7 cellular contexts compared by ENCODE assay signal in genomic region chr2:37671816-37672103, GRCh38. TPM values are rescaled to one million over a fixed set of nuclear protein-coding genes. Genes with fewer than 3 reads are reported as not detected.
A peak's percentile ranks its signal among the peaks of the same experiment; 100 is the strongest.
DNase-seq lines count a peak whose midpoint lies in the region; ATAC-seq lines count a peak whose summit lies in the region.

No MANE protein-coding gene starts in this region.

- CTCF ChIA-PET in activated CD4-positive, alpha-beta memory T cell treated with anti-CD3 and anti-CD28 coated beads for 36 hours (lab: Charles Lee), result interaction anchor here (0.9 to 3.8 kb wide), 6 partner anchors 9 to 257 kb away, joined by 3 to 18 read pairs (median 5); no protein-coding TSS in a partner anchor

- peak overlapping the region; percentile 80 for H3K27ac Mint-ChIP-seq in activated CD4-positive, alpha-beta memory T cell treated with anti-CD3 and anti-CD28 coated beads for 36 hours
- H3K27ac Mint-ChIP-seq in stimulated activated effector memory CD8-positive, alpha-beta T cell treated with anti-CD3 and anti-CD28 coated beads, Interleukin-12 subunit alpha, Interleukin-12 subunit beta, amount 100 ng/mL, for 72 hours, result peak overlapping the region; percentile 94

- no peak for DNase-seq in activated CD4-positive, alpha-beta memory T cell treated with anti-CD3 and anti-CD28 coated beads for 36 hours
- peak; percentile 53 for DNase-seq in hepatic stellate cell (ENCODE audit: low spot score)
- no peak for DNase-seq in stimulated activated effector memory CD8-positive, alpha-beta T cell treated with anti-CD3 and anti-CD28 coated beads, Interleukin-12 subunit alpha, Interleukin-12 subunit beta, amount 100 ng/mL, for 72 hours (ENCODE audit: low spot score in 2 of 2)
- no peak for DNase-seq in iPS-NIHi11 (ENCODE audit: low spot score)
- no peak for DNase-seq in ecto neural progenitor cell (ENCODE audit: low spot score)

- H3K9me3 Mint-ChIP-seq in activated CD4-positive, alpha-beta memory T cell treated with anti-CD3 and anti-CD28 coated beads for 36 hours, result no peaks in the 10 kb centered on the region
- H3K9me3 Mint-ChIP-seq in stimulated activated effector memory CD8-positive, alpha-beta T cell treated with anti-CD3 and anti-CD28 coated beads, Interleukin-12 subunit alpha, Interleukin-12 subunit beta, amount 100 ng/mL, for 72 hours, result no peaks in the 10 kb centered on the region

- H3K27me3 Mint-ChIP-seq in activated CD4-positive, alpha-beta memory T cell treated with anti-CD3 and anti-CD28 coated beads for 36 hours, result no peaks in the 10 kb centered on the region

- H3K4me3 Mint-ChIP-seq in activated CD4-positive, alpha-beta memory T cell treated with anti-CD3 and anti-CD28 coated beads for 36 hours, result peak overlapping the region; percentile 95
- peak overlapping the region; percentile 94 for H3K4me3 Mint-ChIP-seq in stimulated activated effector memory CD8-positive, alpha-beta T cell treated with anti-CD3 and anti-CD28 coated beads, Interleukin-12 subunit alpha, Interleukin-12 subunit beta, amount 100 ng/mL, for 72 hours

- H3K4me1 Mint-ChIP-seq in activated CD4-positive, alpha-beta memory T cell treated with anti-CD3 and anti-CD28 coated beads for 36 hours (ENCODE audit: low read depth), result peaks cover 44% of the 10 kb centered on the region
- peaks cover 49% of the 10 kb centered on the region for H3K4me1 Mint-ChIP-seq in stimulated activated effector memory CD8-positive, alpha-beta T cell treated with anti-CD3 and anti-CD28 coated beads, Interleukin-12 subunit alpha, Interleukin-12 subunit beta, amount 100 ng/mL, for 72 hours

- ATAC-seq in GM18868 (IDR thresholded peaks at IDR 0.05; ENCODE audit: unreplicated experiment) (peak; percentile 3), HG03045 (IDR thresholded peaks at IDR 0.05; ENCODE audit: unreplicated experiment) (peak; percentile 19)
- peak; percentile 31 for ATAC-seq in stimulated activated effector memory CD8-positive, alpha-beta T cell treated with anti-CD3 and anti-CD28 coated beads, Interleukin-12 subunit alpha, Interleukin-12 subunit beta, amount 100 ng/mL, for 72 hours

- peaks cover 12% of the 10 kb centered on the region for H3K36me3 Mint-ChIP-seq in activated CD4-positive, alpha-beta memory T cell treated with anti-CD3 and anti-CD28 coated beads for 36 hours
- peaks cover 39% of the 10 kb centered on the region for H3K36me3 Mint-ChIP-seq in stimulated activated effector memory CD8-positive, alpha-beta T cell treated with anti-CD3 and anti-CD28 coated beads, Interleukin-12 subunit alpha, Interleukin-12 subunit beta, amount 100 ng/mL, for 72 hours

- POLR2A ChIA-PET in activated CD4-positive, alpha-beta memory T cell treated with anti-CD3 and anti-CD28 coated beads for 36 hours (lab: Charles Lee), result interaction anchor here (0.6 to 1.6 kb wide), 8 partner anchors 11 to 46 kb away, joined by 3 to 7 read pairs (median 4); no protein-coding TSS in a partner anchor

- intact Hi-C loops in activated CD4-positive, alpha-beta memory T cell treated with anti-CD3 and anti-CD28 coated beads for 36 hours (cut with micrococcal nuclease), result loop anchor here (1.0 to 5.0 kb wide), 7 partner anchors 13 to 279 kb away; no protein-coding TSS in a partner anchor

RNA-seq across cellular contexts. Expression of gene CDC42EP3, which starts 0.3 kb away (rescaled TPM):
- 10 to 100 TPM; 24.0 to 24.8 TPM for total RNA-seq in activated CD4-positive, alpha-beta memory T cell treated with anti-CD3 and anti-CD28 coated beads for 36 hours
